13 cellular contexts compared by ENCODE assay signal in genomic region chr13:39105110-39105509, GRCh38.
A peak's percentile ranks its signal among the peaks of the same experiment; 100 is the strongest.
DNase-seq lines count a peak whose midpoint lies in the region; ATAC-seq and TF ChIP-seq lines count a peak whose summit lies in the region.
"Had no signal": no experiment of that assay in that cellular context is flagged by ENCODE, and none has a peak within 500 bp of the region (broad histone marks: within the 10 kb centered on the region; RNA-seq: fewer than 3 reads in every experiment).

No MANE protein-coding gene starts in this region.

- H2AFZ ChIP-seq in Karpas-422 (ENCODE audit: low read length), result no peak overlapping the region

- no peaks in the 10 kb centered on the region for H3K9me2 ChIP-seq in Karpas-422 (replicated peaks; ENCODE audit: insufficient read depth, low read length)

- intact Hi-C loops in upper lobe of right lung (cut with DNase I), result no loop called here

- peaks cover 10% of the 10 kb centered on the region for H3K27me3 Mint-ChIP-seq in activated T-cell treated with anti-CD3 and anti-CD28 coated beads, Interleukin-2, amount 50 U/mL, for 4 hours (ENCODE audit: low read depth)

- H3K4me2 ChIP-seq in Karpas-422 (ENCODE audit: low read depth, low read length, poor library complexity, severe bottlenecking), result no peak overlapping the region

- DNase-seq in AG10803 (ENCODE audit: low read depth) (peak; percentile 6), Karpas-422 (peak; percentile 7), NCI-H524 (lab: John Stamatoyannopoulos, UW) (peak; percentile 77 to 91), cardiac fibroblast (ENCODE audit: low read depth in 2 of 2) (peak; percentile 25 to 33), upper lobe of right lung (no peak), upper lobe of left lung (no peak)
- no peak for DNase-seq in activated T-cell treated with anti-CD3 and anti-CD28 coated beads, Interleukin-2, amount 50 U/mL, for 4 hours
- DNase-seq: activated CD4-positive, alpha-beta memory T cell treated with anti-CD3 and anti-CD28 coated beads for 36 hours; activated naive CD4-positive, alpha-beta T cell treated with anti-CD3 and anti-CD28 coated beads, Interleukin-2, amount 10 ng/mL, durations not matched to agents 7 days and 5 days; kidney; naive thymus-derived CD4-positive, alpha-beta T cell; PC-3 had no signal

- no peak overlapping the region for H3K4me3 Mint-ChIP-seq in activated T-cell treated with anti-CD3 and anti-CD28 coated beads, Interleukin-2, amount 50 U/mL, for 4 hours
- H3K4me3 Mint-ChIP-seq: activated CD4-positive, alpha-beta memory T cell treated with anti-CD3 and anti-CD28 coated beads for 36 hours; activated naive CD4-positive, alpha-beta T cell treated with anti-CD3 and anti-CD28 coated beads, Interleukin-2, amount 10 ng/mL, durations not matched to agents 7 days and 5 days; naive thymus-derived CD4-positive, alpha-beta T cell had no signal

- no peak for TF ChIP-seq EP300 in upper lobe of left lung (IDR thresholded peaks at IDR 0.05)

- no peaks in the 10 kb centered on the region for H3K9me3 Mint-ChIP-seq in activated T-cell treated with anti-CD3 and anti-CD28 coated beads, Interleukin-2, amount 50 U/mL, for 4 hours
- H3K9me3 Mint-ChIP-seq: activated CD4-positive, alpha-beta memory T cell treated with anti-CD3 and anti-CD28 coated beads for 36 hours; activated naive CD4-positive, alpha-beta T cell treated with anti-CD3 and anti-CD28 coated beads, Interleukin-2, amount 10 ng/mL, durations not matched to agents 7 days and 5 days; naive thymus-derived CD4-positive, alpha-beta T cell had no signal

- H3K4me3 ChIP-seq in AG10803 (ENCODE audit: low read length), result no peak overlapping the region
- no peak overlapping the region for H3K4me3 ChIP-seq in Karpas-422 (ENCODE audit: low read length)
- no peak overlapping the region for H3K4me3 ChIP-seq in cardiac fibroblast (replicated peaks in 1 of 2; ENCODE audit: low read depth in 2 of 2, low read length in 2 of 2)
- H3K4me3 ChIP-seq in upper lobe of right lung, result no peak overlapping the region
- H3K4me3 ChIP-seq in upper lobe of left lung, result no peak overlapping the region

- H3K27me3 ChIP-seq in Karpas-422 (ENCODE audit: low read length) (no peaks in the 10 kb centered on the region), upper lobe of right lung (peaks cover 8% of the 10 kb centered on the region), upper lobe of left lung (no peaks in the 10 kb centered on the region)

- TF ChIP-seq CTCF in AG10803 (conservative IDR thresholded peaks at IDR 0.05; ENCODE audit: low read length), result no peak
- no peak for TF ChIP-seq CTCF in cardiac fibroblast (IDR thresholded peaks at IDR 0.05; ENCODE audit: low read depth, low read length)
- no peak for TF ChIP-seq CTCF in upper lobe of right lung (IDR thresholded peaks at IDR 0.05)
- TF ChIP-seq CTCF in upper lobe of left lung (IDR thresholded peaks at IDR 0.05), result no peak

- H3K4me1 ChIP-seq in Karpas-422 (ENCODE audit: low read length) (no peaks in the 10 kb centered on the region), upper lobe of right lung (no peaks in the 10 kb centered on the region), upper lobe of left lung (no peaks in the 10 kb centered on the region)

- no peak overlapping the region for H3K9ac ChIP-seq in Karpas-422 (ENCODE audit: low read length)

- no peaks in the 10 kb centered on the region for H3K36me3 Mint-ChIP-seq in activated T-cell treated with anti-CD3 and anti-CD28 coated beads, Interleukin-2, amount 50 U/mL, for 4 hours (ENCODE audit: insufficient read depth)
- H3K36me3 Mint-ChIP-seq: activated CD4-positive, alpha-beta memory T cell treated with anti-CD3 and anti-CD28 coated beads for 36 hours; activated naive CD4-positive, alpha-beta T cell treated with anti-CD3 and anti-CD28 coated beads, Interleukin-2, amount 10 ng/mL, durations not matched to agents 7 days and 5 days; naive thymus-derived CD4-positive, alpha-beta T cell had no signal

- no peaks in the 10 kb centered on the region for H4K20me1 ChIP-seq in Karpas-422 (ENCODE audit: insufficient read depth, low read depth, low read length)

- H3K27ac ChIP-seq in Karpas-422 (ENCODE audit: low read length) (no peak overlapping the region), upper lobe of right lung (no peak overlapping the region), upper lobe of left lung (no peak overlapping the region)

- no peak for ATAC-seq in upper lobe of right lung
- no peak for ATAC-seq in activated T-cell treated with anti-CD3 and anti-CD28 coated beads, Interleukin-2, amount 50 U/mL, for 4 hours
- ATAC-seq in upper lobe of left lung (ENCODE audit: low FRiP score in 2 of 2), result no peak
- ATAC-seq in GM21529 (IDR thresholded peaks at IDR 0.05; ENCODE audit: unreplicated experiment), result no peak
- ATAC-seq: naive thymus-derived CD4-positive, alpha-beta T cell; PC-3 had no signal

- no peaks in the 10 kb centered on the region for H3K9me3 ChIP-seq in Karpas-422 (ENCODE audit: low read length)
- no peaks in the 10 kb centered on the region for H3K9me3 ChIP-seq in upper lobe of right lung
- no peaks in the 10 kb centered on the region for H3K9me3 ChIP-seq in upper lobe of left lung

- TF ChIP-seq POLR2A in upper lobe of left lung (IDR thresholded peaks at IDR 0.05), result no peak

- H3K36me3 ChIP-seq in Karpas-422 (ENCODE audit: insufficient read depth, low read length), result no peaks in the 10 kb centered on the region
- no peaks in the 10 kb centered on the region for H3K36me3 ChIP-seq in upper lobe of right lung
- H3K36me3 ChIP-seq in upper lobe of left lung, result no peaks in the 10 kb centered on the region

- H3K79me2 ChIP-seq in Karpas-422 (ENCODE audit: low read length), result no peaks in the 10 kb centered on the region

- no peaks in the 10 kb centered on the region for H3K4me1 Mint-ChIP-seq in activated T-cell treated with anti-CD3 and anti-CD28 coated beads, Interleukin-2, amount 50 U/mL, for 4 hours (ENCODE audit: low read depth)
- H3K4me1 Mint-ChIP-seq: activated naive CD4-positive, alpha-beta T cell treated with anti-CD3 and anti-CD28 coated beads, Interleukin-2, amount 10 ng/mL, durations not matched to agents 7 days and 5 days; naive thymus-derived CD4-positive, alpha-beta T cell had no signal

- WGBS in upper lobe of left lung, 2 donors, result 32 to 46% methylated on average over 1 of the region's 1 CpG

Comparison
In these comparisons a context has a peak if more than half of its experiments do, and no peak if none do; other contexts are left out.
1. DNase-seq: peak in AG10803 (single experiment), Karpas-422 (single experiment), NCI-H524 (2 of 2) and cardiac fibroblast (2 of 2); none in upper lobe of right lung (single experiment), activated T-cell treated with anti-CD3 and anti-CD28 coated beads, Interleukin-2, amount 50 U/mL, for 4 hours (single experiment) and upper lobe of left lung (0 of 2).